ENCODE assay signal across 23 cellular contexts in genomic region chr17:39100530-39100929, GRCh38. TPM values are rescaled to one million over a fixed set of nuclear protein-coding genes. Genes with fewer than 3 reads are reported as not detected.
A peak's percentile ranks its signal among the peaks of the same experiment; 100 is the strongest.
DNase-seq lines count a peak whose midpoint lies in the region; ATAC-seq and TF ChIP-seq lines count a peak whose summit lies in the region.
"Had no signal": no experiment of that assay in that cellular context is flagged by ENCODE, and none has a peak within 500 bp of the region (broad histone marks: within the 10 kb centered on the region; RNA-seq: fewer than 3 reads in every experiment).

No MANE protein-coding gene starts in this region.

- H3K36me3 Mint-ChIP-seq in Calu3 (ENCODE audit: insufficient read depth, unreplicated experiment) = no peaks in the 10 kb centered on the region
- H3K36me3 Mint-ChIP-seq in immature natural killer cell = no peaks in the 10 kb centered on the region
- H3K36me3 Mint-ChIP-seq: CD4-positive, CD25-positive, alpha-beta regulatory T cell had no signal

- H3K27me3 Mint-ChIP-seq in Calu3 (ENCODE audit: unreplicated experiment) (peaks cover 51% of the 10 kb centered on the region), immature natural killer cell (ENCODE audit: low read depth in 3 of 3) (peaks cover 0 to 6% (median 3%) of the 10 kb centered on the region in 3 donors)
- H3K27me3 Mint-ChIP-seq: CD4-positive, CD25-positive, alpha-beta regulatory T cell had no signal

- H3K4me3 Mint-ChIP-seq in Calu3 (ENCODE audit: low read depth, unreplicated experiment) (no peak overlapping the region), immature natural killer cell (peak overlapping the region in 2 of 5 donors; percentile 21 to 30)
- H3K4me3 Mint-ChIP-seq: B cell; CD4-positive, CD25-positive, alpha-beta regulatory T cell had no signal

- H3K4me1 Mint-ChIP-seq in Calu3 (ENCODE audit: low read depth, unreplicated experiment) = no peaks in the 10 kb centered on the region
- peaks cover 67 to 69% of the 10 kb centered on the region in 2 donors for H3K4me1 Mint-ChIP-seq in immature natural killer cell

- H3K9me3 Mint-ChIP-seq in Calu3 (ENCODE audit: low read depth, unreplicated experiment) (no peaks in the 10 kb centered on the region), immature natural killer cell (no peaks in the 10 kb centered on the region)
- H3K9me3 Mint-ChIP-seq: CD4-positive, CD25-positive, alpha-beta regulatory T cell had no signal

- no peak for ATAC-seq in heart right ventricle
- no peak for ATAC-seq in left cardiac atrium
- ATAC-seq in left lung = no peak
- ATAC-seq: A549 had no signal

- TF ChIP-seq CTCF in heart right ventricle (IDR thresholded peaks at IDR 0.05) = no peak
- TF ChIP-seq CTCF in Calu3 (IDR thresholded peaks at IDR 0.05; ENCODE audit: unreplicated experiment) = peak; percentile 0
- no peak for TF ChIP-seq CTCF in left lung (IDR thresholded peaks at IDR 0.05)

- no TSS peak for BruUV-seq in Calu3 (replicated peaks; lab: Mats Ljungman, UMichigan)

- H3K4me1 ChIP-seq in heart right ventricle (peaks cover 7 to 59% (median 46%) of the 10 kb centered on the region in 9 donors), thymus (ENCODE audit: control insufficient read depth, insufficient read depth, low read length) (peaks cover 24% of the 10 kb centered on the region), left lung (peaks cover 13 to 29% of the 10 kb centered on the region in 2 donors)
- H3K4me1 ChIP-seq: A549 had no signal

- 89 to 93% methylated on average over 9 of the region's 9 CpGs for WGBS in heart right ventricle, 2 donors
- WGBS in thymus = 98% methylated on average over 9 of the region's 9 CpGs

- CTCF ChIA-PET in Calu3 (lab: Charles Lee) = interaction anchor here (0.9 to 1.5 kb wide), 4 partner anchors 10 to 22 kb away, joined by 3 to 4 read pairs (median 4); no protein-coding TSS in a partner anchor

- H3K27me3 ChIP-seq in heart right ventricle = no peaks in the 10 kb centered on the region
- H3K27me3 ChIP-seq in thymus (ENCODE audit: control insufficient read depth, insufficient read depth) = no peaks in the 10 kb centered on the region
- H3K27me3 ChIP-seq in left lung = peaks cover 0 to 31% of the 10 kb centered on the region in 2 donors
- H3K27me3 ChIP-seq: MG63 had no signal

- H3K4me3 ChIP-seq in heart right ventricle (no peak overlapping the region), thymus (ENCODE audit: low read length) (no peak overlapping the region), left lung (no peak overlapping the region)
- H3K4me3 ChIP-seq: A549, MG63, PC-9, SK-N-MC had no signal

- H3K27ac ChIP-seq in heart right ventricle (peak overlapping the region in 8 of 10 donors; percentile 29 to 85 (median 69)), thymus (ENCODE audit: low read depth) (peak overlapping the region; percentile 9), left lung (no peak overlapping the region)
- H3K27ac ChIP-seq: A549, PC-9 had no signal

- DNase-seq in heart right ventricle = no peak
- no peak for DNase-seq in left cardiac atrium
- DNase-seq in Calu3 = no peak
- no peak for DNase-seq in immature natural killer cell
- DNase-seq in left lung = no peak
- no peak for DNase-seq in D341Med (ENCODE audit: low spot score)
- DNase-seq in HPDE6-E6E7 (ENCODE audit: extremely low spot score) = no peak
- DNase-seq: Caco-2; CD4-positive, CD25-positive, alpha-beta regulatory T cell; GOT3; Kasumi-1; MG63; NCI-H1417 treated with DMSO at 0.1 percent for 48 hours; NCI-H187; NCI-H510A; NCI-H748 treated with DMSO at 0.1 percent for 48 hours; PC-9; RPMI8226; SHP77 treated with DMSO at 0.1 percent for 48 hours had no signal

- H3K9me3 ChIP-seq in heart right ventricle (peaks cover 0 to 6% (median 0%) of the 10 kb centered on the region in 11 donors), thymus (ENCODE audit: control insufficient read depth) (no peaks in the 10 kb centered on the region), left lung (no peaks in the 10 kb centered on the region)
- H3K9me3 ChIP-seq: A549, Caco-2, MG63 had no signal

- intact Hi-C loops in heart right ventricle (cut with DNase I) (loop anchor here in 1 of 10 donors (5.0 kb wide), 1 partner anchor 42 kb away; no protein-coding TSS in a partner anchor), left cardiac atrium (cut with DNase I) (no loop called here), Calu3 (cut with micrococcal nuclease; ENCODE audit: unreplicated experiment) (no loop called here), left lung (cut with DNase I) (no loop called here)

- H3K36me3 ChIP-seq in heart right ventricle (no peaks in the 10 kb centered on the region), thymus (ENCODE audit: control insufficient read depth, insufficient read depth) (peaks cover 6% of the 10 kb centered on the region), left lung (no peaks in the 10 kb centered on the region)
- H3K36me3 ChIP-seq: MG63 had no signal

- no peak overlapping the region for H3K27ac Mint-ChIP-seq in Calu3 (ENCODE audit: unreplicated experiment)
- peak overlapping the region in 4 of 6 donors; percentile 64 to 90 (median 78) for H3K27ac Mint-ChIP-seq in immature natural killer cell
- H3K27ac Mint-ChIP-seq: B cell had no signal

RNA-seq across cellular contexts. Expression of gene PLXDC1, which starts 50.9 kb away (rescaled TPM):
- total RNA-seq in heart right ventricle = 10 to 100 TPM in 7 of 10 donors, 1 to 10 TPM in 3; 9.1 to 21.3 (median 11.2) TPM
- polyA plus RNA-seq in heart right ventricle = 10 to 100 TPM in 1 of 2 donors, 1 to 10 TPM in 1; 7.3 to 20.0 TPM
- total RNA-seq in left cardiac atrium = 10 to 100 TPM in 1 of 2 donors, 1 to 10 TPM in 1; 7.6 to 18.0 TPM
- 0.39 and 0.52 TPM in 2 replicates for total RNA-seq in Calu3 (2022)
- 1 to 10 TPM; 2.8 to 9.7 (median 6.8) TPM for polyA plus RNA-seq in immature natural killer cell
- 66.4 TPM for polyA plus RNA-seq in thymus
- total RNA-seq in left lung = 10 to 100 TPM in 1 of 2 donors, 1 to 10 TPM in 1; 4.1 to 11.9 TPM
- total RNA-seq: B cell had no signal

Comparison
In these comparisons a context has a peak if more than half of its experiments do, and no peak if none do; other contexts are left out.
1. H3K27ac ChIP-seq: peak in heart right ventricle (8 of 10) and thymus (single experiment); none in left lung (0 of 2).